Comparison of ENCODE assay signal across 24 cellular contexts in genomic region chr9:15635752-15636151, GRCh38.
DNase-seq lines count a peak whose midpoint lies in the region; ATAC-seq, FAIRE-seq and TF ChIP-seq lines count a peak whose summit lies in the region.
"Had no signal": no experiment of that assay in that cellular context is flagged by ENCODE, and none has a peak within 500 bp of the region (broad histone marks: within the 10 kb centered on the region; RNA-seq: fewer than 3 reads in every experiment).

No MANE protein-coding gene starts in this region.

- no peak for TF ChIP-seq RAD21 in GM12878 (IDR thresholded peaks at IDR 0.05; ENCODE audit: insufficient read depth, low read depth, low read length)

- H3K4me2 ChIP-seq in GM12878 (ENCODE audit: control insufficient read depth, insufficient read depth), result no peak overlapping the region
- H3K4me2 ChIP-seq: BLaER1 had no signal

- no peak overlapping the region for H3K4me3 ChIP-seq in GM12878
- H3K4me3 ChIP-seq: BLaER1 had no signal

- intact Hi-C loops in GM12878 (cut with micrococcal nuclease; ENCODE audit: unreplicated experiment), result no loop called here

- H2AFZ ChIP-seq in GM12878 (ENCODE audit: control insufficient read depth, low read depth, low read length), result no peak overlapping the region

- TF ChIP-seq POLR2A in GM12878 (IDR thresholded peaks at IDR 0.05; ENCODE audit: low read depth, low read length) (no peak), GM12891 (IDR thresholded peaks at IDR 0.05; ENCODE audit: low read depth, low read length) (no peak)

- H4K20me1 ChIP-seq in GM12878 (ENCODE audit: control insufficient read depth, insufficient read depth), result no peaks in the 10 kb centered on the region
- H4K20me1 ChIP-seq: BLaER1 had no signal

- CTCF ChIA-PET in GM12878 (lab: Yijun Ruan, JAX), result interaction anchor here (0.9 kb wide), 1 partner anchor 17 kb away, joined by 4 read pairs; no protein-coding TSS in a partner anchor

- no peak overlapping the region for H3K9ac ChIP-seq in GM12878 (ENCODE audit: control insufficient read depth, insufficient read depth, low read length)
- H3K9ac ChIP-seq: BLaER1 had no signal

- BruUV-seq in GM12878 (replicated peaks; lab: Mats Ljungman, UMichigan), result no TSS peak

- TF ChIP-seq CTCF in GM12878 (IDR thresholded peaks at IDR 0.05 in 2 of 3, conservative IDR thresholded peaks at IDR 0.05 in 1 of 3; ENCODE audit: control insufficient read depth in 2 of 3, extremely low read depth in 1 of 3, insufficient read depth in 1 of 3, low read depth in 3 of 3, low read length in 3 of 3), result no peak

- FAIRE-seq in GM12878 (lab: Jason Lieb, UNC) (no peak), GM12891 (lab: Jason Lieb, UNC) (no peak)
- FAIRE-seq: A204.1, GM19239 had no signal

- RAD21 ChIA-PET in GM12878 (lab: Charles Lee; ENCODE audit: unreplicated experiment), result interaction anchor here (1.2 kb wide), 1 partner anchor 13 kb away, joined by 3 read pairs; no protein-coding TSS in a partner anchor

- H3K79me2 ChIP-seq in GM12878 (ENCODE audit: control insufficient read depth, insufficient read depth, low read length), result no peaks in the 10 kb centered on the region

- H3K36me3 ChIP-seq in GM12878 (ENCODE audit: control insufficient read depth in 2 of 2, insufficient read depth in 2 of 2, low read length in 1 of 2), result no peaks in the 10 kb centered on the region
- H3K36me3 ChIP-seq: BE2C, BLaER1 had no signal

- DNase-seq in GM12878 (ENCODE audit: low read depth, low spot score), result no peak
- DNase-seq in GM12891 (ENCODE audit: insufficient read length, low spot score), result no peak
- no peak for DNase-seq in activated CD4-positive, alpha-beta T cell treated with anti-CD3 and anti-CD28 coated beads for 1 hour
- DNase-seq: 8988T; ACHN; BE2C; C1 segment of cervical spinal cord; CD4-positive, alpha-beta memory T cell; CD4-positive, CD25-positive, alpha-beta regulatory T cell; CD8-positive, alpha-beta memory T cell; COR-L47; DMS 273 treated with DMSO at 0.1 percent for 48 hours; DMS153; DMS53; DMS79; DND-41; EL; GF-D8 had no signal

- H3K9me3 ChIP-seq in GM12878 (replicated peaks; ENCODE audit: control insufficient read depth, insufficient read depth, low read length), result no peaks in the 10 kb centered on the region
- H3K9me3 ChIP-seq: BE2C had no signal

- ATAC-seq in GM18867 (IDR thresholded peaks at IDR 0.05; ENCODE audit: unreplicated experiment) (peak; percentile 70), HG03175 (IDR thresholded peaks at IDR 0.05; ENCODE audit: unreplicated experiment) (peak; percentile 83), GM12878 (peak; percentile 53), GM18868 (IDR thresholded peaks at IDR 0.05; ENCODE audit: unreplicated experiment) (no peak)

- POLR2A ChIA-PET in GM12878 (lab: Charles Lee), result no interaction called here

- no peak for TF ChIP-seq EP300 in GM12878 (IDR thresholded peaks at IDR 0.05; ENCODE audit: borderline replicate concordance in 1 of 2, control insufficient read depth in 1 of 2, low read depth in 2 of 2, low read length in 2 of 2)

- SMC1A ChIA-PET in GM12878 (lab: Charles Lee; ENCODE audit: uncharacterized antibody, unreplicated experiment), result no interaction called here

- H3K27me3 ChIP-seq in GM12878 (replicated peaks in 1 of 2; ENCODE audit: control insufficient read depth in 2 of 2, insufficient read depth in 2 of 2, low read length in 1 of 2), result no peaks in the 10 kb centered on the region
- H3K27me3 ChIP-seq: BE2C, BLaER1 had no signal

- no peak overlapping the region for H3K27ac ChIP-seq in GM12878 (ENCODE audit: control insufficient read depth, insufficient read depth)
- H3K27ac ChIP-seq: BLaER1 had no signal

- H3K4me1 ChIP-seq in GM12878 (ENCODE audit: control insufficient read depth, insufficient read depth, low read length), result no peaks in the 10 kb centered on the region
- H3K4me1 ChIP-seq: BE2C, BLaER1 had no signal

- 0% methylated on average over 1 of the region's 1 CpG for WGBS in GM12878 (ENCODE audit: insufficient coverage, insufficient replicate concordance, low lambda C conversion rate, missing lambda C conversion rate)

- in situ Hi-C loops in GM12878 (cut with MboI), result no loop called here

TF ChIP-seq in GM12878, 131 proteins besides CTCF, POLR2A, EP300 and RAD21:
- TF ChIP-seq CBX3 (IDR thresholded peaks at IDR 0.05; ENCODE audit: borderline replicate concordance, low read depth) (no peak), CBX5 (IDR thresholded peaks at IDR 0.05; ENCODE audit: low read depth) (no peak), SMAD5 (IDR thresholded peaks at IDR 0.05; ENCODE audit: low read depth) (no peak), RAD51 (IDR thresholded peaks at IDR 0.05) (no peak), FOXK2 (IDR thresholded peaks at IDR 0.05) (no peak), ESRRA (IDR thresholded peaks at IDR 0.05; ENCODE audit: low read length) (no peak), PKNOX1 (IDR thresholded peaks at IDR 0.05) (0 out of 2 replicates have a peak, but pooled peaks have one; percentile 8)

TF ChIP-seq in GM12891, 5 proteins besides CTCF, POLR2A, EP300 and RAD21:
- TF ChIP-seq SPI1 (IDR thresholded peaks at IDR 0.05; ENCODE audit: low read depth, low read length), result no peak
